Comparison of ENCODE assay signal across 25 cellular contexts in the genomic region with DNA sequence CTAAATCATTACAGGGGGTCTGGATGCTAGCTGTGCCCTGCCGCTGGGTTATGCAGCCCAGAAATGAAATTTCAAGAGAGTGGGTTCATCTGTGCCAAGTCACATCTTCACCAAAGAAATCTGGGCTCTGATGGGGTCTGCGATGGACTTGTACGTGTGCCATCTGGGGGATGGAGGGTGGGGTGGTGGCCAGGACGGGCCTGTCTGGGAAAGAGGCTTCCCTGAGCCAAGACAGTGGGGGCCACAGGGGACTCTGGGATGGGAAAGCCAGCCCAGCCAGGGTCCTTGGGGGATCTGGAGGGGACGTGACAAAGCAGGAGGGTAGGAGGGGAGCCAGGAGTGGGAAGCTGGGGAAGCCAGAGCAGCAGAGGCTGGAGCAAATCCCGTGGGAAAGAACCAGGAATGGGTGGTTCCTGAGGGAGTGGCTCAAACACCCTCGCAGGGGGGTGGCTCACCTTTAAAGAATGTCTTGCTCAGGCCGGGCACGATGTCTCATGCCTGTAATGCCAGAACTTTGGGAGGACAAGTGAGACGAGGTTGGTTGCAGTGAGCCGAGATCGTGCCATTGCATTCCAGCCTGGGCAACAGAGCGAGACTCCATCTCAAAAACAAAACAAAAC. TPM values are rescaled to one million over a fixed set of nuclear protein-coding genes. Genes with fewer than 3 reads are reported as not detected.
DNase-seq lines count a peak whose midpoint lies in the region; ATAC-seq and TF ChIP-seq lines count a peak whose summit lies in the region.
"Had no signal": no experiment of that assay in that cellular context is flagged by ENCODE, and none has a peak within 500 bp of the region (broad histone marks: within the 10 kb centered on the region; RNA-seq: fewer than 3 reads in every experiment).

No MANE protein-coding gene starts in this region.

- no peak overlapping the region for H2BK120ac ChIP-seq in mesenchymal stem cell (ENCODE audit: low read depth, low read length)

- H3K4ac ChIP-seq in mesenchymal stem cell (ENCODE audit: low read depth in 1 of 2, low read length in 2 of 2), result no peak overlapping the region

- H3K14ac ChIP-seq in mesenchymal stem cell (ENCODE audit: low read length in 2 of 2), result no peak overlapping the region

- no peak overlapping the region for H2AK5ac ChIP-seq in mesenchymal stem cell (ENCODE audit: low read length, severe bottlenecking)

- POLR2A ChIA-PET in MCF 10A (lab: Yijun Ruan, JAX) (interaction anchor here (0.9 to 1.7 kb wide), 8 partner anchors 12 to 106 kb away, joined by 3 to 7 read pairs (median 4); no protein-coding TSS in a partner anchor), PC-9 (lab: Charles Lee; ENCODE audit: unreplicated experiment) (no interaction called here)

- peak; percentile 92 for DNase-seq in MCF 10A (ENCODE audit: unreplicated experiment)
- no peak for DNase-seq in breast epithelium (ENCODE audit: low spot score in 2 of 2)
- peak; percentile 82 to 94 for DNase-seq in PC-9
- DNase-seq in thyroid gland, result peak; percentile 35 to 68
- no peak for DNase-seq in mesenchymal stem cell
- no peak for DNase-seq in colonic mucosa
- DNase-seq in NCI-H1417 (lab: John Stamatoyannopoulos, UW), result no peak
- DNase-seq: activated CD4-positive, CD25-positive, alpha-beta regulatory T cell; activated CD8-positive, alpha-beta memory T cell treated with anti-CD3 and anti-CD28 coated beads for 24 hours; effector memory CD8-positive, alpha-beta T cell; hypothalamus; NCI-H1105 treated with DMSO at 0.1 percent for 48 hours; right lobe of liver; Right ventricle myocardium superior; stimulated activated CD4-positive, alpha-beta T cell treated with anti-CD3 and anti-CD28 coated beads, Interleukin-1b, Interleukin-23, amount 100 ng/mL, for 48 hours; stomach; uterus had no signal

- H3K27ac Mint-ChIP-seq in MCF 10A (ENCODE audit: low read depth, unreplicated experiment), result peak overlapping the region; percentile 85
- H3K27ac Mint-ChIP-seq: activated T-helper 17 cell treated with anti-CD3 and anti-CD28 coated beads, Interleukin-2, amount 50 U/mL, for 72 hours; effector memory CD8-positive, alpha-beta T cell; T-helper 1 cell treated with Interleukin-12 subunit alpha and Interleukin-12 subunit beta and Interleukin-4 antibody, amounts not matched to agents 30 μg/mL and 1 μg/mL, for 36 hours had no signal

- no peak overlapping the region for H3K18ac ChIP-seq in mesenchymal stem cell (ENCODE audit: low read depth in 1 of 2, low read length in 2 of 2)

- CTCF ChIA-PET in MCF 10A (lab: Yijun Ruan, JAX) (interaction anchor here (0.6 kb wide), 1 partner anchor 38 kb away, joined by 3 read pairs; no protein-coding TSS in a partner anchor), PC-9 (lab: Charles Lee) (no interaction called here)

- no peak overlapping the region for H3K9ac ChIP-seq in mesenchymal stem cell (ENCODE audit: low read length)
- no peak overlapping the region for H3K9ac ChIP-seq in colonic mucosa (ENCODE audit: low read depth in 2 of 2, low read length in 2 of 2)
- H3K9ac ChIP-seq: KMS-11 had no signal

- TF ChIP-seq CTCF in MCF 10A (IDR thresholded peaks at IDR 0.05; ENCODE audit: unreplicated experiment) (no peak), breast epithelium (IDR thresholded peaks at IDR 0.05) (no peak), PC-9 (conservative IDR thresholded peaks at IDR 0.05) (no peak), thyroid gland (IDR thresholded peaks at IDR 0.05) (no peak), colonic mucosa (IDR thresholded peaks at IDR 0.05) (no peak)

- H3K27me3 Mint-ChIP-seq in MCF 10A (ENCODE audit: insufficient read depth, unreplicated experiment), result no peaks in the 10 kb centered on the region

- H3F3A ChIP-seq in PC-9 (ENCODE audit: insufficient read depth, low read depth), result peaks cover 21% of the 10 kb centered on the region

- H3K9me3 ChIP-seq in breast epithelium (no peaks in the 10 kb centered on the region), PC-9 (ENCODE audit: insufficient read depth, low read depth) (no peaks in the 10 kb centered on the region), thyroid gland (no peaks in the 10 kb centered on the region), mesenchymal stem cell (ENCODE audit: control insufficient read depth, low read length) (no peaks in the 10 kb centered on the region), colonic mucosa (no peaks in the 10 kb centered on the region)
- H3K9me3 ChIP-seq: neutrophil, right lobe of liver, stomach, uterus had no signal

- no peaks in the 10 kb centered on the region for H3K9me3 Mint-ChIP-seq in MCF 10A (ENCODE audit: unreplicated experiment)
- H3K9me3 Mint-ChIP-seq: activated T-helper 17 cell treated with anti-CD3 and anti-CD28 coated beads, Interleukin-2, amount 50 U/mL, for 72 hours; effector memory CD8-positive, alpha-beta T cell; T-helper 1 cell treated with Interleukin-12 subunit alpha and Interleukin-12 subunit beta and Interleukin-4 antibody, amounts not matched to agents 30 μg/mL and 1 μg/mL, for 36 hours had no signal

- H2BK15ac ChIP-seq in mesenchymal stem cell (ENCODE audit: low read depth, poor library complexity, severe bottlenecking), result no peak overlapping the region

- H3K27me3 ChIP-seq in breast epithelium, result peaks cover 0 to 3% of the 10 kb centered on the region in 2 donors
- no peaks in the 10 kb centered on the region for H3K27me3 ChIP-seq in PC-9 (ENCODE audit: insufficient read depth, low read depth)
- no peaks in the 10 kb centered on the region for H3K27me3 ChIP-seq in thyroid gland
- peaks cover 34 to 78% of the 10 kb centered on the region in 2 experiments for H3K27me3 ChIP-seq in mesenchymal stem cell (ENCODE audit: control insufficient read depth in 1 of 2, insufficient read depth in 1 of 2, low read length in 2 of 2)
- H3K27me3 ChIP-seq in colonic mucosa, result no peaks in the 10 kb centered on the region
- H3K27me3 ChIP-seq: right lobe of liver, uterus had no signal

- no peak overlapping the region for H2BK5ac ChIP-seq in mesenchymal stem cell (ENCODE audit: low read depth, low read length, poor library complexity, severe bottlenecking)

- intact Hi-C loops in MCF 10A (cut with micrococcal nuclease), result no loop called here
- intact Hi-C loops in breast epithelium (cut with DNase I; ENCODE audit: low total_unique reads), result no loop called here
- intact Hi-C loops in PC-9 (cut with micrococcal nuclease; ENCODE audit: unreplicated experiment), result no loop called here
- intact Hi-C loops in thyroid gland (cut with DNase I), result no loop called here
- intact Hi-C loops in colonic mucosa (cut with DNase I), result no loop called here

- H4K8ac ChIP-seq in mesenchymal stem cell (ENCODE audit: low read length), result no peak overlapping the region

- no peaks in the 10 kb centered on the region for H3K36me3 Mint-ChIP-seq in MCF 10A (ENCODE audit: insufficient read depth, unreplicated experiment)

- TF ChIP-seq POLR2A in breast epithelium (IDR thresholded peaks at IDR 0.05) (no peak), thyroid gland (IDR thresholded peaks at IDR 0.05) (no peak)

- ATAC-seq in esophagus mucosa, result peak; percentile 86
- ATAC-seq: activated T-helper 17 cell treated with anti-CD3 and anti-CD28 coated beads, Interleukin-2, amount 50 U/mL, for 72 hours; effector memory CD8-positive, alpha-beta T cell; GM12878; left lobe of liver; right lobe of liver had no signal

- no peak overlapping the region for H3K23ac ChIP-seq in mesenchymal stem cell (ENCODE audit: low read length in 2 of 2)

- H4K20me1 ChIP-seq in PC-9 (ENCODE audit: insufficient read depth), result no peaks in the 10 kb centered on the region

- H4K91ac ChIP-seq in mesenchymal stem cell (ENCODE audit: low read length), result no peak overlapping the region

- peak overlapping the region; percentile 48 for H3K4me2 ChIP-seq in PC-9
- H3K4me2 ChIP-seq in mesenchymal stem cell (ENCODE audit: low read length, poor library complexity, severe bottlenecking), result no peak overlapping the region
- H3K4me2 ChIP-seq: KMS-11 had no signal

- no peak overlapping the region for H2BK12ac ChIP-seq in mesenchymal stem cell (ENCODE audit: low read length in 2 of 2)

- no TSS peak for BruUV-seq in MCF 10A (replicated peaks; lab: Mats Ljungman, UMichigan)
- no TSS peak for BruUV-seq in PC-9 (replicated peaks; lab: Mats Ljungman, UMichigan)

- H3K36me3 ChIP-seq in breast epithelium (no peaks in the 10 kb centered on the region), PC-9 (ENCODE audit: low read depth) (no peaks in the 10 kb centered on the region), thyroid gland (no peaks in the 10 kb centered on the region), mesenchymal stem cell (ENCODE audit: control insufficient read depth in 1 of 2, insufficient read depth in 2 of 2, low read depth in 1 of 2, low read length in 2 of 2) (no peaks in the 10 kb centered on the region), colonic mucosa (no peaks in the 10 kb centered on the region)
- H3K36me3 ChIP-seq: neutrophil, right lobe of liver, stomach, uterus had no signal

- H2AFZ ChIP-seq in PC-9, result no peak overlapping the region
- H2AFZ ChIP-seq in mesenchymal stem cell (ENCODE audit: low read depth, low read length), result no peak overlapping the region

- no peaks in the 10 kb centered on the region for H3K79me1 ChIP-seq in mesenchymal stem cell (replicated peaks; ENCODE audit: low read length, poor library complexity, severe bottlenecking)

- no peak overlapping the region for H3K4me3 Mint-ChIP-seq in MCF 10A (ENCODE audit: unreplicated experiment)
- H3K4me3 Mint-ChIP-seq: activated T-helper 17 cell treated with anti-CD3 and anti-CD28 coated beads, Interleukin-2, amount 50 U/mL, for 72 hours; effector memory CD8-positive, alpha-beta T cell; T-helper 1 cell treated with Interleukin-12 subunit alpha and Interleukin-12 subunit beta and Interleukin-4 antibody, amounts not matched to agents 30 μg/mL and 1 μg/mL, for 36 hours had no signal

- 49 to 61% methylated on average over 13 of the region's 13 CpGs for WGBS in thyroid gland, 2 donors
- 78% methylated on average over 9 of the region's 13 CpGs for WGBS in mesenchymal stem cell

- peaks cover 51% of the 10 kb centered on the region for H3K4me1 Mint-ChIP-seq in MCF 10A (ENCODE audit: insufficient read depth, unreplicated experiment)
- H3K4me1 Mint-ChIP-seq: activated T-helper 17 cell treated with anti-CD3 and anti-CD28 coated beads, Interleukin-2, amount 50 U/mL, for 72 hours had no signal

- H3K4me1 ChIP-seq in breast epithelium (no peaks in the 10 kb centered on the region), PC-9 (replicated peaks; ENCODE audit: insufficient read depth) (peaks cover 55% of the 10 kb centered on the region), thyroid gland (peaks cover 8 to 12% of the 10 kb centered on the region in 2 donors), mesenchymal stem cell (ENCODE audit: control insufficient read depth, insufficient read depth, low read depth, low read length) (no peaks in the 10 kb centered on the region), colonic mucosa (no peaks in the 10 kb centered on the region)
- H3K4me1 ChIP-seq: right lobe of liver, stomach, uterus had no signal

- no peak overlapping the region for H3K27ac ChIP-seq in breast epithelium
- peak overlapping the region; percentile 74 for H3K27ac ChIP-seq in PC-9
- H3K27ac ChIP-seq in thyroid gland, result no peak overlapping the region
- H3K27ac ChIP-seq in mesenchymal stem cell (ENCODE audit: low read length, poor library complexity, severe bottlenecking), result no peak overlapping the region
- H3K27ac ChIP-seq in colonic mucosa, result no peak overlapping the region
- H3K27ac ChIP-seq: HL-60, KMS-11, neutrophil, right lobe of liver, stomach, uterus had no signal

- H3K4me3 ChIP-seq in breast epithelium (no peak overlapping the region), PC-9 (no peak overlapping the region), thyroid gland (replicated peaks in 1 of 3) (no peak overlapping the region), mesenchymal stem cell (ENCODE audit: insufficient read depth in 1 of 2, low read depth in 1 of 2, low read length in 2 of 2) (no peak overlapping the region), colonic mucosa (no peak overlapping the region)
- H3K4me3 ChIP-seq: GM12878, right lobe of liver, stomach, uterus had no signal

- H3K79me2 ChIP-seq in PC-9 (ENCODE audit: low read depth), result 0 out of 2 replicates have a peak, but pooled peaks cover 8% of the 10 kb centered on the region

- H3K9me2 ChIP-seq in PC-9 (ENCODE audit: insufficient read depth), result no peaks in the 10 kb centered on the region

RNA-seq across cellular contexts. Expression of a gene that starts 36.3 kb away (rescaled TPM):
- total RNA-seq in MCF 10A (2022), result 68.7 and 82.2 TPM in 2 replicates
- 10 to 100 TPM; 36.3 to 62.5 (median 58.0) TPM for total RNA-seq in breast epithelium
- total RNA-seq in PC-9 (2021), result 439 and 495 TPM in 2 replicates
- 26.4 TPM for total RNA-seq in esophagus mucosa
- total RNA-seq in thyroid gland, result 10 to 100 TPM; 39.4 to 90.6 (median 55.4) TPM
- 216 TPM for polyA plus RNA-seq in mesenchymal stem cell (2013, experiment 1 of 2)
- polyA plus RNA-seq in mesenchymal stem cell (2013, experiment 2 of 2), result 209 TPM
- 100 to 1,000 TPM in 1 of 2 donors, 10 to 100 TPM in 1; 97.9 to 153 TPM for total RNA-seq in colonic mucosa

Comparison
In these comparisons a context has a peak if more than half of its experiments do, and no peak if none do; other contexts are left out.
1. DNase-seq: peak in MCF 10A (single experiment), PC-9 (2 of 2) and thyroid gland (2 of 2); none in breast epithelium (0 of 2), mesenchymal stem cell (single experiment), colonic mucosa (single experiment) and NCI-H1417 (0 of 3).